In genomic region chr6:46218457-46218856, GRCh38 we compare ENCODE assay signal across 25 cellular contexts. TPM values are rescaled to one million over a fixed set of nuclear protein-coding genes. Genes with fewer than 3 reads are reported as not detected.
DNase-seq lines count a peak whose midpoint lies in the region; TF ChIP-seq lines count a peak whose summit lies in the region.
"Had no signal": no experiment of that assay in that cellular context is flagged by ENCODE, and none has a peak within 500 bp of the region (broad histone marks: within the 10 kb centered on the region; RNA-seq: fewer than 3 reads in every experiment).

No MANE protein-coding gene starts in this region.

- no peaks in the 10 kb centered on the region for H3K36me3 Mint-ChIP-seq in neural crest cell (ENCODE audit: low read depth)
- H3K36me3 Mint-ChIP-seq: activated naive CD4-positive, alpha-beta T cell treated with anti-CD3 and anti-CD28 coated beads, Interleukin-2, amount 10 ng/mL, durations not matched to agents 7 days and 5 days; CD14-positive monocyte; neural progenitor cell; T-cell had no signal

- TF ChIP-seq CTCF in SU-DHL-6 (IDR thresholded peaks at IDR 0.05; ENCODE audit: insufficient read depth, low read length, poor library complexity, severe bottlenecking), result no peak
- TF ChIP-seq CTCF in neural crest cell (conservative IDR thresholded peaks at IDR 0.05), result no peak

- H3K27me3 ChIP-seq in SU-DHL-6 (ENCODE audit: low read length), result no peaks in the 10 kb centered on the region
- H3K27me3 ChIP-seq: neural progenitor cell, uterus had no signal

- no peak for DNase-seq in caudate nucleus (lab: John Stamatoyannopoulos, UW)
- DNase-seq in neural crest cell (ENCODE audit: low read depth, low spot score), result no peak
- no peak for DNase-seq in cortex of kidney (lab: John Stamatoyannopoulos, UW)
- DNase-seq in stimulated activated CD4-positive, alpha-beta T cell treated with anti-CD3 and anti-CD28 coated beads, Interleukin-2, amount 100 ng/mL, for 48 hours, result no peak
- no peak for DNase-seq in dedifferentiated amniotic fluid mesenchymal stem cell (ENCODE audit: extremely low spot score)
- DNase-seq in SW 1271 (lab: John Stamatoyannopoulos, UW), result no peak
- DNase-seq: activated CD4-positive, alpha-beta T cell treated with anti-CD3 and anti-CD28 coated beads, Interleukin-2, amount 50 U/mL, for 4 hours; activated naive CD4-positive, alpha-beta T cell treated with anti-CD3 and anti-CD28 coated beads, Interleukin-2, amount 10 ng/mL, durations not matched to agents 7 days and 5 days; Calu3; GF-D8; H9; mammary epithelial cell; NCI-H1092 treated with DMSO at 0.1 percent for 48 hours; NCI-H187 treated with DMSO at 0.1 percent for 48 hours; NCI-H524 treated with DMSO at 0.1 percent for 48 hours; stimulated activated naive CD8-positive, alpha-beta T cell treated with anti-CD3 and anti-CD28 coated beads, Interleukin-15, Interleukin-2, amounts not matched to agents 100 U/mL and 50 U/mL, for 24 hours; T-cell; uterus had no signal

- H3K9me3 ChIP-seq in SU-DHL-6 (ENCODE audit: insufficient read depth, low read length), result no peaks in the 10 kb centered on the region
- H3K9me3 ChIP-seq: uterus had no signal

- H3K79me2 ChIP-seq in SU-DHL-6 (ENCODE audit: insufficient read depth, low read length), result no peaks in the 10 kb centered on the region
- H3K79me2 ChIP-seq: parathyroid adenoma had no signal

- peak overlapping the region; percentile 10 for H2AFZ ChIP-seq in SU-DHL-6 (ENCODE audit: low read depth, low read length, severe bottlenecking)
- H2AFZ ChIP-seq: neural progenitor cell, parathyroid adenoma had no signal

- H3K27ac ChIP-seq in SU-DHL-6 (ENCODE audit: low read depth, low read length) (peak overlapping the region; percentile 88; the same call in 1 of the 2 replicates), caudate nucleus (ENCODE audit: low read depth, low read length) (peak overlapping the region; percentile 71), temporal lobe (ENCODE audit: low read depth, low read length) (peak overlapping the region; percentile 75)
- H3K27ac ChIP-seq: neural progenitor cell, parathyroid adenoma had no signal

- H3K9ac ChIP-seq in SU-DHL-6 (ENCODE audit: low read length), result no peak overlapping the region
- H3K9ac ChIP-seq: neural progenitor cell, parathyroid adenoma had no signal

- H3F3A ChIP-seq in SU-DHL-6 (ENCODE audit: insufficient read depth), result peaks cover 19% of the 10 kb centered on the region

- no peaks in the 10 kb centered on the region for H3K9me2 ChIP-seq in SU-DHL-6 (replicated peaks; ENCODE audit: insufficient read depth, low read length)

- H3K9me3 Mint-ChIP-seq in neural crest cell, result no peaks in the 10 kb centered on the region
- H3K9me3 Mint-ChIP-seq: activated naive CD4-positive, alpha-beta T cell treated with anti-CD3 and anti-CD28 coated beads, Interleukin-2, amount 10 ng/mL, durations not matched to agents 7 days and 5 days; CD14-positive monocyte; central memory CD8-positive, alpha-beta T cell; H9; IgD-negative memory B cell; neural progenitor cell; T-cell had no signal

- no peaks in the 10 kb centered on the region for H3K27me3 Mint-ChIP-seq in neural crest cell (ENCODE audit: low read depth)
- H3K27me3 Mint-ChIP-seq: central memory CD8-positive, alpha-beta T cell; IgD-negative memory B cell had no signal

- no peak overlapping the region for H3K4me3 Mint-ChIP-seq in neural crest cell
- H3K4me3 Mint-ChIP-seq: activated naive CD4-positive, alpha-beta T cell treated with anti-CD3 and anti-CD28 coated beads, Interleukin-2, amount 10 ng/mL, durations not matched to agents 7 days and 5 days; CD14-positive monocyte; central memory CD8-positive, alpha-beta T cell; H9; neural progenitor cell; T-cell had no signal

- H3K4me1 Mint-ChIP-seq in neural crest cell, result no peaks in the 10 kb centered on the region
- H3K4me1 Mint-ChIP-seq: activated naive CD4-positive, alpha-beta T cell treated with anti-CD3 and anti-CD28 coated beads, Interleukin-2, amount 10 ng/mL, durations not matched to agents 7 days and 5 days; central memory CD8-positive, alpha-beta T cell; neural progenitor cell; T-cell had no signal

- H3K27ac Mint-ChIP-seq in neural crest cell (ENCODE audit: unreplicated experiment), result peak overlapping the region; percentile 83
- H3K27ac Mint-ChIP-seq: activated naive CD4-positive, alpha-beta T cell treated with anti-CD3 and anti-CD28 coated beads, Interleukin-2, amount 10 ng/mL, durations not matched to agents 7 days and 5 days; CD14-positive monocyte; H9; neural progenitor cell; T-cell had no signal

- H4K20me1 ChIP-seq in SU-DHL-6 (ENCODE audit: low read depth, low read length), result no peaks in the 10 kb centered on the region

- no peaks in the 10 kb centered on the region for H3K36me3 ChIP-seq in SU-DHL-6 (ENCODE audit: low read length)
- H3K36me3 ChIP-seq: neural progenitor cell, uterus had no signal

- H3K4me2 ChIP-seq in SU-DHL-6 (ENCODE audit: low read depth, low read length, poor library complexity, severe bottlenecking), result no peak overlapping the region
- H3K4me2 ChIP-seq: neural progenitor cell had no signal

- H3K4me3 ChIP-seq in SU-DHL-6 (ENCODE audit: insufficient read depth, low read length, poor library complexity, severe bottlenecking), result no peak overlapping the region
- H3K4me3 ChIP-seq: neural progenitor cell, uterus had no signal

RNA-seq across cellular contexts. Expression of gene ENPP5, which starts 47.7 kb away (rescaled TPM):
- 0.36 and 0.68 TPM in 2 replicates for total RNA-seq in neural crest cell
- 4.7 TPM for total RNA-seq in temporal lobe
